14 cellular contexts compared by ENCODE assay signal in genomic region chr4:38154251-38154650, GRCh38.
A peak's percentile ranks its signal among the peaks of the same experiment; 100 is the strongest.
DNase-seq lines count a peak whose midpoint lies in the region; ATAC-seq and TF ChIP-seq lines count a peak whose summit lies in the region.
"Had no signal": no experiment of that assay in that cellular context is flagged by ENCODE, and none has a peak within 500 bp of the region (broad histone marks: within the 10 kb centered on the region; RNA-seq: fewer than 3 reads in every experiment).

No MANE protein-coding gene starts in this region.

- POLR2A ChIA-PET in activated CD4-positive, alpha-beta T cell treated with anti-CD3 and anti-CD28 coated beads, Interleukin-2, amount 10 ng/mL, durations not matched to agents 7 days and 5 days (lab: Charles Lee): no interaction called here

- peak overlapping the region; percentile 88 for H3K27ac Mint-ChIP-seq in activated CD4-positive, alpha-beta T cell treated with anti-CD3 and anti-CD28 coated beads, Interleukin-2, amount 10 ng/mL, durations not matched to agents 7 days and 5 days
- no peak overlapping the region for H3K27ac Mint-ChIP-seq in GM23338
- peak overlapping the region; percentile 72 for H3K27ac Mint-ChIP-seq in dendritic cell treated with granulocyte-macrophage colony-stimulating factor and Interleukin-4, amounts not matched to agents 40 ng/mL and 50 ng/mL, for 4 days
- H3K27ac Mint-ChIP-seq in progenitor cell of endocrine pancreas: peak overlapping the region; percentile 37
- H3K27ac Mint-ChIP-seq in chondrocyte (ENCODE audit: unreplicated experiment): no peak overlapping the region
- H3K27ac Mint-ChIP-seq: activated T-helper 2 cell treated with anti-CD3 and anti-CD28 coated beads, Interferon-gamma antibody, Interleukin-2, Interleukin-4, amounts not matched to agents 10 μg/mL and 5 μg/mL and 100 μg/mL, durations not matched to agents 14 hours and 24 hours and 36 hours; WTC11 had no signal

- H3K4me3 ChIP-seq in GM23338: no peak overlapping the region

- no peak for DNase-seq in activated CD4-positive, alpha-beta T cell treated with anti-CD3 and anti-CD28 coated beads, Interleukin-2, amount 10 ng/mL, durations not matched to agents 7 days and 5 days
- no peak for DNase-seq in activated CD4-positive, alpha-beta T cell treated with anti-CD3 and anti-CD28 coated beads for 1 hour
- no peak for DNase-seq in GM23338 (ENCODE audit: low spot score)
- DNase-seq in progenitor cell of endocrine pancreas (ENCODE audit: low spot score, unreplicated experiment): no peak
- no peak for DNase-seq in chondrocyte (ENCODE audit: low spot score)
- no peak for DNase-seq in C1 segment of cervical spinal cord (lab: John Stamatoyannopoulos, UW)
- no peak for DNase-seq in posterior vena cava (ENCODE audit: low spot score)
- DNase-seq: NCI-H524; SIG-M5; stimulated activated CD4-positive, alpha-beta T cell treated with anti-CD3 and anti-CD28 coated beads, Interleukin-12 subunit alpha, Interleukin-12 subunit beta, amount 100 ng/mL, for 4 hours; stimulated activated CD8-positive, alpha-beta memory T cell treated with anti-CD3 and anti-CD28 coated beads, Interleukin-4, amount 100 ng/mL, for 48 hours had no signal

- no peak overlapping the region for H3K27ac ChIP-seq in GM23338 (ENCODE audit: low read depth)

- H3K36me3 ChIP-seq in GM23338 (ENCODE audit: insufficient read depth): no peaks in the 10 kb centered on the region

- H3K4me1 Mint-ChIP-seq in activated CD4-positive, alpha-beta T cell treated with anti-CD3 and anti-CD28 coated beads, Interleukin-2, amount 10 ng/mL, durations not matched to agents 7 days and 5 days: peaks cover 71% of the 10 kb centered on the region
- H3K4me1 Mint-ChIP-seq in GM23338 (peaks cover 18% of the 10 kb centered on the region), progenitor cell of endocrine pancreas (ENCODE audit: low read depth) (peaks cover 31% of the 10 kb centered on the region), chondrocyte (ENCODE audit: low read depth) (peaks cover 36% of the 10 kb centered on the region)
- H3K4me1 Mint-ChIP-seq in dendritic cell treated with granulocyte-macrophage colony-stimulating factor and Interleukin-4, amounts not matched to agents 40 ng/mL and 50 ng/mL, for 4 days (ENCODE audit: low read depth): peaks cover 63% of the 10 kb centered on the region

- H3K9me3 Mint-ChIP-seq in activated CD4-positive, alpha-beta T cell treated with anti-CD3 and anti-CD28 coated beads, Interleukin-2, amount 10 ng/mL, durations not matched to agents 7 days and 5 days: peaks cover 17% of the 10 kb centered on the region
- H3K9me3 Mint-ChIP-seq in GM23338 (no peaks in the 10 kb centered on the region), progenitor cell of endocrine pancreas (ENCODE audit: low read depth) (no peaks in the 10 kb centered on the region), chondrocyte (ENCODE audit: low read depth) (no peaks in the 10 kb centered on the region)
- H3K9me3 Mint-ChIP-seq in dendritic cell treated with granulocyte-macrophage colony-stimulating factor and Interleukin-4, amounts not matched to agents 40 ng/mL and 50 ng/mL, for 4 days: no peaks in the 10 kb centered on the region
- H3K9me3 Mint-ChIP-seq: activated T-helper 2 cell treated with anti-CD3 and anti-CD28 coated beads, Interferon-gamma antibody, Interleukin-2, Interleukin-4, amounts not matched to agents 10 μg/mL and 5 μg/mL and 100 μg/mL, durations not matched to agents 14 hours and 24 hours and 36 hours; WTC11 had no signal

- H3K4me1 ChIP-seq in GM23338 (ENCODE audit: insufficient read depth): no peaks in the 10 kb centered on the region

- 0 out of 2 replicates have a peak overlapping the region, but pooled peaks have one; percentile 28 for H2AFZ ChIP-seq in GM23338

- intact Hi-C loops in dendritic cell treated with granulocyte-macrophage colony-stimulating factor and Interleukin-4, amounts not matched to agents 40 ng/mL and 50 ng/mL, for 4 days (cut with micrococcal nuclease): no loop called here
- intact Hi-C loops in posterior vena cava (cut with DNase I): no loop called here

- no peak for TF ChIP-seq CTCF in GM23338 (conservative IDR thresholded peaks at IDR 0.05; ENCODE audit: low read depth in 2 of 2)
- TF ChIP-seq CTCF in progenitor cell of endocrine pancreas (IDR thresholded peaks at IDR 0.05; ENCODE audit: unreplicated experiment): no peak
- no peak for TF ChIP-seq CTCF in chondrocyte (IDR thresholded peaks at IDR 0.05)

- H3K27me3 Mint-ChIP-seq in activated CD4-positive, alpha-beta T cell treated with anti-CD3 and anti-CD28 coated beads, Interleukin-2, amount 10 ng/mL, durations not matched to agents 7 days and 5 days: peaks cover 2% of the 10 kb centered on the region
- H3K27me3 Mint-ChIP-seq in GM23338 (ENCODE audit: insufficient read depth, low read depth, poor library complexity) (peaks cover 2% of the 10 kb centered on the region), progenitor cell of endocrine pancreas (peaks cover 4% of the 10 kb centered on the region), chondrocyte (ENCODE audit: low read depth) (no peaks in the 10 kb centered on the region)
- no peaks in the 10 kb centered on the region for H3K27me3 Mint-ChIP-seq in dendritic cell treated with granulocyte-macrophage colony-stimulating factor and Interleukin-4, amounts not matched to agents 40 ng/mL and 50 ng/mL, for 4 days

- peaks cover 10% of the 10 kb centered on the region; the same call in 1 of the 2 replicates for H3K9me2 ChIP-seq in GM23338 (ENCODE audit: insufficient read depth)

- no peak overlapping the region for H3K4me3 Mint-ChIP-seq in activated CD4-positive, alpha-beta T cell treated with anti-CD3 and anti-CD28 coated beads, Interleukin-2, amount 10 ng/mL, durations not matched to agents 7 days and 5 days
- H3K4me3 Mint-ChIP-seq in GM23338 (no peak overlapping the region), progenitor cell of endocrine pancreas (ENCODE audit: low read depth) (no peak overlapping the region), chondrocyte (ENCODE audit: unreplicated experiment) (no peak overlapping the region)
- H3K4me3 Mint-ChIP-seq in dendritic cell treated with granulocyte-macrophage colony-stimulating factor and Interleukin-4, amounts not matched to agents 40 ng/mL and 50 ng/mL, for 4 days: no peak overlapping the region
- H3K4me3 Mint-ChIP-seq: WTC11 had no signal

- no peaks in the 10 kb centered on the region for H3F3A ChIP-seq in GM23338 (replicated peaks; ENCODE audit: low read depth)

- H3K79me2 ChIP-seq in GM23338 (replicated peaks; ENCODE audit: insufficient read depth): no peaks in the 10 kb centered on the region

- peaks cover 16% of the 10 kb centered on the region for H3K36me3 Mint-ChIP-seq in activated CD4-positive, alpha-beta T cell treated with anti-CD3 and anti-CD28 coated beads, Interleukin-2, amount 10 ng/mL, durations not matched to agents 7 days and 5 days (ENCODE audit: low read depth)
- H3K36me3 Mint-ChIP-seq in GM23338 (ENCODE audit: low read depth) (no peaks in the 10 kb centered on the region), progenitor cell of endocrine pancreas (ENCODE audit: insufficient read depth) (no peaks in the 10 kb centered on the region), chondrocyte (ENCODE audit: low read depth) (no peaks in the 10 kb centered on the region)
- no peaks in the 10 kb centered on the region for H3K36me3 Mint-ChIP-seq in dendritic cell treated with granulocyte-macrophage colony-stimulating factor and Interleukin-4, amounts not matched to agents 40 ng/mL and 50 ng/mL, for 4 days (ENCODE audit: low read depth)
- H3K36me3 Mint-ChIP-seq: WTC11 had no signal

- CTCF ChIA-PET in activated CD4-positive, alpha-beta T cell treated with anti-CD3 and anti-CD28 coated beads, Interleukin-2, amount 10 ng/mL, durations not matched to agents 7 days and 5 days (lab: Charles Lee): interaction anchor here (0.8 to 1.4 kb wide), 3 partner anchors 12 to 16 kb away, joined by 3 to 5 read pairs (median 4); no protein-coding TSS in a partner anchor

- H3K4me2 ChIP-seq in GM23338: no peak overlapping the region

- ATAC-seq in GM23338: no peak

- no peaks in the 10 kb centered on the region for H3K27me3 ChIP-seq in GM23338 (ENCODE audit: insufficient read depth)

- no peaks in the 10 kb centered on the region for H4K20me1 ChIP-seq in GM23338 (replicated peaks; ENCODE audit: insufficient read depth)

TF ChIP-seq in GM23338, 12 proteins besides CTCF, POLR2A, EP300 and RAD21:
- TF ChIP-seq JUNB (IDR thresholded peaks at IDR 0.05; ENCODE audit: unreplicated experiment) (no peak), POLR2AphosphoS5 (IDR thresholded peaks at IDR 0.05; ENCODE audit: low read depth) (no peak), NANOG (IDR thresholded peaks at IDR 0.05; ENCODE audit: borderline replicate concordance) (no peak), EZH2phosphoT487 (IDR thresholded peaks at IDR 0.05; ENCODE audit: unreplicated experiment) (no peak), ZNF331 (CRISPR knock-in tag; IDR thresholded peaks at IDR 0.05; ENCODE audit: low read depth) (no peak)

Comparison
In these comparisons a context has a peak if more than half of its experiments do, and no peak if none do; other contexts are left out.
1. H3K27ac Mint-ChIP-seq: peak in activated CD4-positive, alpha-beta T cell treated with anti-CD3 and anti-CD28 coated beads, Interleukin-2, amount 10 ng/mL, durations not matched to agents 7 days and 5 days (single experiment), dendritic cell treated with granulocyte-macrophage colony-stimulating factor and Interleukin-4, amounts not matched to agents 40 ng/mL and 50 ng/mL, for 4 days (single experiment) and progenitor cell of endocrine pancreas (single experiment); none in GM23338 (single experiment) and chondrocyte (single experiment).